Comparison of ENCODE assay signal across 1 cellular context in the genomic region with DNA sequence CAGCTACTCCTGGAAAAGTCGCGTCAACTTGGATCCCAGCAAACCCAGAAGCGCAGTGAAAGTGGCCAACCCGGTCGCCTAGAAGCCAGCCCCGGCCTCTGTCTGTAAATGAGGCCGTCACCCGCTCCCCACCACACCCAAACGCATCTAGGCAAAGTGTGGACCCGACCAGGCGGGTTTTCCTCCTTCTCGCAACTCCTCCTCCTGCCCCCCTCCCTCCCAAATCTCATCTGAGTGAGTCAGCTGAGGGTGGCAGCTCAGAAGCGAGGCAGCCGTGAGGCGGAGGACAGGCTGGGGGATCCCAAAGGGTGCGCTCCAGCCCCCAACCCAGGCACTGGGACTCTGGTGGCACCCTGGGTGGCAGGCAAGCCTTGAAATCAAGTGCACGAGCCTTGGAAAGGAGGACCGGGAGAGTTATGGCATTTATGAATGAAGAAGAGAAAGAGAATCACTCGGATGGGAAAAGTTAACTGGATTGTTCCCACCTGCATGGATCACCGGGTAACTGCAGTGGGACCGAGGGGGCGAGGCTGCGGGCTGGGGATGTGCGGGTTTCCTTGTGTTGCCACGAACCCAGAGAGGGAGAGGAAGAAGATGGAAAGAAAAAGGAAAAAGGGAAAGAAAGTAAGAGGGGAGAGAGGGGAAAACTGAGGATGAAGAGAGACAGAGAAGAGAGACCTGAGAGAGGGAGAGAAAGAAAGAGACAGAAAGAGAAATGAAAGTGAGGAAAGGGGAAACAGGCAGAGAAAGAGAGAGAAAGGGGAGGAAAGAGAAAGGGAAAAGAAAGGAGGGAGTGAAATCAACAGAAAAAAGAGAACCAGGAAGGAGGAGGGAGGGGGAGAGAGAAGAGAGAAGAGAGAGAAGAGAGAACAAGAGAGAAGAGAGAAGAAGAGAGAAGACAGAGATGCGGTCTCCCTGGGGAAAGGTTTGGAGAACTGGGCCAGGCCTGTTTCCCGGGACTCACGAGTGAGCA.
TF ChIP-seq lines count a peak whose summit lies in the region.

A gene (minus strand): TSS at position 160 of the 973 bp plus-strand sequence. CDS start 692 bp downstream, outside the sequence.

TF ChIP-seq in IMR-90, 13 proteins besides CTCF, POLR2A, EP300 and RAD21 (continued from another document):
- TF ChIP-seq SMC3 (IDR thresholded peaks at IDR 0.05; ENCODE audit: low read depth, low read length), result no peak
- TF ChIP-seq NFE2L2 (IDR thresholded peaks at IDR 0.05; ENCODE audit: low read depth, low read length), result no peak
- TF ChIP-seq MXI1 (IDR thresholded peaks at IDR 0.05; ENCODE audit: borderline replicate concordance, low read depth, low read length), result peak; percentile 42; the same call in 1 of the 2 replicates
- TF ChIP-seq MAFK (IDR thresholded peaks at IDR 0.05; ENCODE audit: low read depth, low read length), result no peak
- TF ChIP-seq MAZ (IDR thresholded peaks at IDR 0.05; ENCODE audit: borderline replicate concordance, low read depth, low read length), result peak; percentile 99
- TF ChIP-seq CEBPB (IDR thresholded peaks at IDR 0.05; ENCODE audit: low read depth, low read length), result no peak
- no peak for TF ChIP-seq CHD1 (IDR thresholded peaks at IDR 0.05; ENCODE audit: low read depth, low read length)
